9 cellular contexts compared by ENCODE assay signal in genomic region chr6:107866606-107867301, GRCh38. TPM values are rescaled to one million over a fixed set of nuclear protein-coding genes. Genes with fewer than 3 reads are reported as not detected.
DNase-seq lines count a peak whose midpoint lies in the region; ATAC-seq, FAIRE-seq and TF ChIP-seq lines count a peak whose summit lies in the region.
"Had no signal": no experiment of that assay in that cellular context is flagged by ENCODE, and none has a peak within 500 bp of the region (broad histone marks: within the 10 kb centered on the region; RNA-seq: fewer than 3 reads in every experiment).

No MANE protein-coding gene starts in this region.

- POLR2A ChIA-PET in activated CD8-positive, alpha-beta T cell treated with anti-CD3 and anti-CD28 coated beads for 36 hours (lab: Charles Lee): interaction anchor here (0.6 kb wide), 1 partner anchor 372 kb away, joined by 3 read pairs; no protein-coding TSS in a partner anchor

- H4K20me1 ChIP-seq in keratinocyte (ENCODE audit: control insufficient read depth, extremely low read depth, insufficient read depth, low read length): no peaks in the 10 kb centered on the region

- H3K36me3 ChIP-seq in keratinocyte (ENCODE audit: control insufficient read depth in 2 of 2, extremely low read depth in 1 of 2, insufficient read depth in 2 of 2, low read length in 2 of 2): peaks cover 5 to 7% of the 10 kb centered on the region in 2 experiments

- H3K27ac Mint-ChIP-seq in activated CD8-positive, alpha-beta T cell treated with anti-CD3 and anti-CD28 coated beads for 36 hours: no peak overlapping the region

- H3K4me2 ChIP-seq in keratinocyte (ENCODE audit: control insufficient read depth, extremely low read depth, insufficient read depth, low read depth, low read length): no peak overlapping the region

- dilution Hi-C loops in keratinocyte (cut with MboI; ENCODE audit: extremely low pct_ligation_motif_present, low sequenced_read_pairs): no loop called here

- no peak overlapping the region for H3K4me3 ChIP-seq in keratinocyte (ENCODE audit: control insufficient read depth in 2 of 3, extremely low read depth in 1 of 3, insufficient read depth in 2 of 3, low read depth in 1 of 3, low read length in 3 of 3)

- intact Hi-C loops in activated CD8-positive, alpha-beta T cell treated with anti-CD3 and anti-CD28 coated beads for 36 hours (cut with micrococcal nuclease): loop anchor here (1.0 to 5.0 kb wide), 2 partner anchors 134 to 191 kb away; no protein-coding TSS in a partner anchor

- H3K36me3 Mint-ChIP-seq in activated CD8-positive, alpha-beta T cell treated with anti-CD3 and anti-CD28 coated beads for 36 hours (ENCODE audit: low read depth): peaks cover 11% of the 10 kb centered on the region

- ATAC-seq in activated CD8-positive, alpha-beta T cell treated with anti-CD3 and anti-CD28 coated beads for 36 hours: peak; percentile 80
- ATAC-seq in GM19351 (IDR thresholded peaks at IDR 0.05; ENCODE audit: unreplicated experiment) (no peak), GM18907 (IDR thresholded peaks at IDR 0.05; ENCODE audit: unreplicated experiment) (no peak), HG03439 (IDR thresholded peaks at IDR 0.05; ENCODE audit: unreplicated experiment) (no peak)

- peak; percentile 42 for DNase-seq in stimulated activated CD4-positive, alpha-beta T cell treated with anti-CD3 and anti-CD28 coated beads, Interleukin-4, amount 100 ng/mL, for 24 hours
- DNase-seq in stimulated activated CD4-positive, alpha-beta T cell treated with anti-CD3 and anti-CD28 coated beads, Interleukin-12 subunit alpha, Interleukin-12 subunit beta, amount 100 ng/mL, for 4 hours: no peak
- DNase-seq in NCI-H1092 (lab: John Stamatoyannopoulos, UW): peak; percentile 2
- peak; percentile 37 for DNase-seq in activated CD8-positive, alpha-beta T cell treated with anti-CD3 and anti-CD28 coated beads for 36 hours
- no peak for DNase-seq in keratinocyte (ENCODE audit: low read depth, low spot score)

- H3K79me2 ChIP-seq in keratinocyte (ENCODE audit: control insufficient read depth, insufficient read depth, low read length): no peaks in the 10 kb centered on the region

- H2AFZ ChIP-seq in keratinocyte (ENCODE audit: control insufficient read depth, low read length): no peak overlapping the region

- no peaks in the 10 kb centered on the region for H3K27me3 Mint-ChIP-seq in activated CD8-positive, alpha-beta T cell treated with anti-CD3 and anti-CD28 coated beads for 36 hours

- FAIRE-seq in keratinocyte (lab: Jason Lieb, UNC): peak; percentile 73

- H3K9me3 Mint-ChIP-seq in activated CD8-positive, alpha-beta T cell treated with anti-CD3 and anti-CD28 coated beads for 36 hours: no peaks in the 10 kb centered on the region

- H3K4me3 Mint-ChIP-seq in activated CD8-positive, alpha-beta T cell treated with anti-CD3 and anti-CD28 coated beads for 36 hours: no peak overlapping the region

- H3K9me3 ChIP-seq in keratinocyte (ENCODE audit: control insufficient read depth, low read depth, low read length): no peaks in the 10 kb centered on the region

- no peaks in the 10 kb centered on the region for H3K4me1 ChIP-seq in keratinocyte (ENCODE audit: control insufficient read depth, extremely low read depth, insufficient read depth, low read length)

- CTCF ChIA-PET in activated CD8-positive, alpha-beta T cell treated with anti-CD3 and anti-CD28 coated beads for 36 hours (lab: Charles Lee): interaction anchor here (0.5 to 4.8 kb wide), 56 partner anchors 10 to 688 kb away, joined by 3 to 55 read pairs (median 4); no protein-coding TSS in a partner anchor

- peaks cover 21% of the 10 kb centered on the region for H3K4me1 Mint-ChIP-seq in activated CD8-positive, alpha-beta T cell treated with anti-CD3 and anti-CD28 coated beads for 36 hours (ENCODE audit: low read depth)

- no peak overlapping the region for H3K9ac ChIP-seq in keratinocyte (ENCODE audit: control insufficient read depth, extremely low read depth, insufficient read depth, low read length)

- H3K27me3 ChIP-seq in keratinocyte (ENCODE audit: control insufficient read depth, extremely low read depth, insufficient read depth, low read length): no peaks in the 10 kb centered on the region

- no peaks in the 10 kb centered on the region for H3K9me1 ChIP-seq in keratinocyte (ENCODE audit: control insufficient read depth, extremely low read depth, insufficient read depth, low read length)

- peak; percentile 73 for TF ChIP-seq CTCF in activated CD8-positive, alpha-beta T cell treated with anti-CD3 and anti-CD28 coated beads for 36 hours (IDR thresholded peaks at IDR 0.05)
- peak in 2 of 3 experiments; percentile 46 to 62 for TF ChIP-seq CTCF in keratinocyte (optimal IDR thresholded peaks at IDR 0.05 in 1 of 3, IDR thresholded peaks at IDR 0.05 in 1 of 3, conservative IDR thresholded peaks at IDR 0.05 in 1 of 3; ENCODE audit: extremely low read depth in 1 of 3, insufficient read depth in 2 of 3, low read length in 3 of 3)

- H3K27ac ChIP-seq in keratinocyte (ENCODE audit: control insufficient read depth, insufficient read depth, low read length): no peak overlapping the region
- H3K27ac ChIP-seq: epithelial cell of prostate had no signal

RNA-seq across cellular contexts. Expression of gene SCML4, which starts 42.6 kb away (rescaled TPM):
- total RNA-seq in activated CD8-positive, alpha-beta T cell treated with anti-CD3 and anti-CD28 coated beads for 36 hours: 10 to 100 TPM; 14.8 to 17.9 TPM
- not detected in 3 replicates for polyA plus RNA-seq in keratinocyte
- polyA plus RNA-seq in keratinocyte (2011; ENCODE audit: low read depth): not detected
- not detected in 2 replicates for polyA plus RNA-seq in keratinocyte (2011; cell fraction: cytosol; rRNA removed)
- polyA plus RNA-seq in keratinocyte (2011; cell fraction: nucleus; rRNA removed): not detected in 2 replicates
- polyA plus RNA-seq in keratinocyte (2012; ENCODE audit: low replicate concordance): not detected in 2 replicates
- polyA minus RNA-seq in keratinocyte: not detected in 3 replicates
- polyA minus RNA-seq in keratinocyte (2011; cell fraction: cytosol; rRNA and poly(A)+ RNA removed): not detected
- polyA minus RNA-seq in keratinocyte (2011; cell fraction: nucleus; rRNA and poly(A)+ RNA removed): not detected in 2 replicates

Comparison
In these comparisons a context has a peak if more than half of its experiments do, and no peak if none do; other contexts are left out.
1. DNase-seq: peak in stimulated activated CD4-positive, alpha-beta T cell treated with anti-CD3 and anti-CD28 coated beads, Interleukin-4, amount 100 ng/mL, for 24 hours (single experiment), NCI-H1092 (single experiment) and activated CD8-positive, alpha-beta T cell treated with anti-CD3 and anti-CD28 coated beads for 36 hours (single experiment); none in stimulated activated CD4-positive, alpha-beta T cell treated with anti-CD3 and anti-CD28 coated beads, Interleukin-12 subunit alpha, Interleukin-12 subunit beta, amount 100 ng/mL, for 4 hours (single experiment) and keratinocyte (single experiment).